18 cellular contexts compared by ENCODE assay signal in the genomic region with DNA sequence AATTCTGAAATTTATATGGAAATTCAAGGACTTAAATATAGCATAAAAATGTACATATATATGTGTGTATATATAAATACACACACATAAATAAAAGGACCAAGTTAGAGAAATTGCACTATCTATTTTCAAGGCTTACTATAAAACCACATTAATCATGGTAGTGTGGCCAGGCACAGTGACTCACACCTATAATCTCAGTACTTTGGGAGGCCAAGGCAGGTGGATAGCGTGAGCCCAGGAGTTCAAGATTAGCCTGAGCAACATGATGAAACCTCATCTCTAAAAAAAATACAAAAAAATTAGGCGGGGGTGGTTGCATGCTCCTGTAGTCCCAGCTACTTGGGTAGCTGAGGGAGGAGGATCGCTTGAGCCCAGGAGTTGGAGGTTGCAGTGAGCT.
"Had no signal": no experiment of that assay in that cellular context is flagged by ENCODE, and none has a peak within 500 bp of the region (broad histone marks: within the 10 kb centered on the region; RNA-seq: fewer than 3 reads in every experiment).

No MANE protein-coding gene starts in this region.

- DNase-seq: colonic mucosa; effector CD4-positive, alpha-beta T cell; endodermal cell; erythroblast; heart left ventricle; hypothalamus; kidney glomerular epithelial cell; nucleus accumbens; ovary; stimulated activated CD4-positive, alpha-beta T cell treated with anti-CD3 and anti-CD28 coated beads, Interleukin-2, amount 100 ng/mL, for 48 hours; stimulated activated naive CD4-positive, alpha-beta T cell treated with Interleukin-2 at 50 U/mL for 16 hours; trophoblast cell had no signal

- H3K4me3 ChIP-seq: colonic mucosa, heart left ventricle, neural progenitor cell, ovary, right atrium auricular region, smooth muscle cell had no signal

- ATAC-seq: heart left ventricle; natural killer cell treated with Interleukin-12 subunit alpha and Interleukin-12 subunit beta and Interleukin-15 and Interleukin-18, amount 100 ng/mL, for 72 hours had no signal

- H3K27ac ChIP-seq: colonic mucosa, heart left ventricle, neural progenitor cell, ovary, right atrium auricular region had no signal

- FAIRE-seq: endothelial cell of umbilical vein, islet of Langerhans had no signal

- H3K27me3 ChIP-seq: colonic mucosa, heart left ventricle, neural progenitor cell, ovary, right atrium auricular region had no signal

- H3K4me1 ChIP-seq: colonic mucosa, neural progenitor cell, right atrium auricular region had no signal
